Comparison of ENCODE assay signal across 1 cellular context in the genomic region with DNA sequence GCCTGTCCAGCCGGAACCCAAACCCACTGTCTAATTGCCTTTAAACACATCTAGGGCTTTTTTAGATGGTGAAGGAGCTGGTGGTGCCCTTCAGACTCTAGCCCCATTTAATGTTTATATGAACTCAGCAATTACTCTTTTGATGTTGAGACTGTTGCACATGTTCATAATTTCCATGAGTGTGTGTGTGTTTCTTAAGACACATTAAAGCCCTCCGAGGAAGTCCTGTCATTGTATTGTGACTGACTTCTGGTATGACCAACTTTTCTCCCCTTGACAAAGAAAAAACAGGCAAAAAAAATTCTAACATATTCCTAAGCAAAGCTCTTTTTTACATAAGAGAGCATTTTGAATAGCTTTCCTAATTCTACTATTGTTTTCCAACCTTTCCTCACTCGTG.
TF ChIP-seq lines count a peak whose summit lies in the region.

No MANE protein-coding gene starts in this region.

TF ChIP-seq in WTC11, 78 proteins besides CTCF, POLR2A, EP300 and RAD21 (continued from another document):
- TF ChIP-seq, protein P1, sequence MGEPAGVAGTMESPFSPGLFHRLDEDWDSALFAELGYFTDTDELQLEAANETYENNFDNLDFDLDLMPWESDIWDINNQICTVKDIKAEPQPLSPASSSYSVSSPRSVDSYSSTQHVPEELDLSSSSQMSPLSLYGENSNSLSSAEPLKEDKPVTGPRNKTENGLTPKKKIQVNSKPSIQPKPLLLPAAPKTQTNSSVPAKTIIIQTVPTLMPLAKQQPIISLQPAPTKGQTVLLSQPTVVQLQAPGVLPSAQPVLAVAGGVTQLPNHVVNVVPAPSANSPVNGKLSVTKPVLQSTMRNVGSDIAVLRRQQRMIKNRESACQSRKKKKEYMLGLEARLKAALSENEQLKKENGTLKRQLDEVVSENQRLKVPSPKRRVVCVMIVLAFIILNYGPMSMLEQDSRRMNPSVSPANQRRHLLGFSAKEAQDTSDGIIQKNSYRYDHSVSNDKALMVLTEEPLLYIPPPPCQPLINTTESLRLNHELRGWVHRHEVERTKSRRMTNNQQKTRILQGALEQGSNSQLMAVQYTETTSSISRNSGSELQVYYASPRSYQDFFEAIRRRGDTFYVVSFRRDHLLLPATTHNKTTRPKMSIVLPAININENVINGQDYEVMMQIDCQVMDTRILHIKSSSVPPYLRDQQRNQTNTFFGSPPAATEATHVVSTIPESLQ (CRISPR knock-in tag; IDR thresholded peaks at IDR 0.05) = no peak
